Comparison of ENCODE assay signal across 8 cellular contexts in the genomic region with DNA sequence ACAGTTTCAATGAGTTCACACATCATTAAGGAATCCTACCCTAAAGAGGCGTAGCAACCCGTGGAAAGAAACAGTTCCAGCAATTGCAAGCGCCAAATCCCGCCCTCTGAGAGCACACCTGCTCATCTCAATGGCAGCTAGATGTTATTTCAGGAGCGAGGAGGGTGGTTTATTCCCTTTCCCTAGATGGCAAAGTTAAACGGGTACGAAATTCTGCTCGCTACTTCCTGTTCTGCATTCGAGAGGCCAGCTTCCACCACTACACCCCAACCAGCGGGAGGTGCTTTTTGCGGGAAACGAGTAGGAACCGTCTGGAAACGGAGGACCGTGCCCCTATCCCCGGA. TPM values are rescaled to one million over a fixed set of nuclear protein-coding genes. Genes with fewer than 3 reads are reported as not detected.
DNase-seq lines count a peak whose midpoint lies in the region; ATAC-seq and TF ChIP-seq lines count a peak whose summit lies in the region.

No MANE protein-coding gene starts in this region.

- no peak for TF ChIP-seq POLR2A in stomach (IDR thresholded peaks at IDR 0.05)

- H3K9ac ChIP-seq in BLaER1: peak overlapping the region; percentile 93
- peak overlapping the region; percentile 99 for H3K9ac ChIP-seq in OCI-LY1 (ENCODE audit: low read length)

- no peaks in the 10 kb centered on the region for H3F3A ChIP-seq in OCI-LY1 (ENCODE audit: insufficient read depth, low read length)

- peak overlapping the region; percentile 92 for H3K4me3 ChIP-seq in BLaER1
- peak overlapping the region; percentile 100 for H3K4me3 ChIP-seq in OCI-LY1 (ENCODE audit: low read depth, low read length, poor library complexity, severe bottlenecking)
- peak overlapping the region; percentile 91 for H3K4me3 ChIP-seq in brain microvascular endothelial cell (ENCODE audit: low read depth, low read length)
- peak overlapping the region; percentile 73 to 96 (median 88) for H3K4me3 ChIP-seq in stomach

- no peak overlapping the region for H2AFZ ChIP-seq in OCI-LY1 (ENCODE audit: low read length)

- WGBS in stomach, 5 donors: 0% methylated on average over 11 to 16 of the region's 16 CpGs

- intact Hi-C loops in stomach (cut with DNase I; ENCODE audit: low total_unique reads): no loop called here

- H4K20me1 ChIP-seq in BLaER1: peaks cover 19% of the 10 kb centered on the region; the same call in 1 of the 2 replicates
- H4K20me1 ChIP-seq in OCI-LY1 (ENCODE audit: insufficient read depth, low read length): no peaks in the 10 kb centered on the region

- no peak for TF ChIP-seq EP300 in stomach (IDR thresholded peaks at IDR 0.05)

- H3K9me2 ChIP-seq in OCI-LY1 (ENCODE audit: low read depth, low read length): no peaks in the 10 kb centered on the region

- H3K4me1 ChIP-seq in BLaER1 (peaks cover 29% of the 10 kb centered on the region), OCI-LY1 (ENCODE audit: insufficient read depth, low read length, severe bottlenecking) (peaks cover 27% of the 10 kb centered on the region), stomach (peaks cover 11 to 48% (median 38%) of the 10 kb centered on the region in 4 donors)

- H3K27me3 ChIP-seq in BLaER1 (no peaks in the 10 kb centered on the region), OCI-LY1 (ENCODE audit: insufficient read depth, low read length) (no peaks in the 10 kb centered on the region), brain microvascular endothelial cell (replicated peaks) (no peaks in the 10 kb centered on the region), stomach (no peaks in the 10 kb centered on the region)

- peaks cover 36% of the 10 kb centered on the region for H3K79me2 ChIP-seq in OCI-LY1 (ENCODE audit: insufficient read depth, low read length)

- ATAC-seq in GM18519 (IDR thresholded peaks at IDR 0.05; ENCODE audit: low FRiP score, unreplicated experiment): peak; percentile 3
- peak; percentile 30 for ATAC-seq in HG03571 (IDR thresholded peaks at IDR 0.05; ENCODE audit: unreplicated experiment)
- ATAC-seq in GM19035 (IDR thresholded peaks at IDR 0.05; ENCODE audit: unreplicated experiment): no peak

- H3K27ac ChIP-seq in BLaER1 (peak overlapping the region; percentile 92), OCI-LY1 (ENCODE audit: low read depth, low read length, poor library complexity, severe bottlenecking) (peak overlapping the region; percentile 72), brain microvascular endothelial cell (peak overlapping the region; percentile 47), stomach (peak overlapping the region; percentile 87 to 98 (median 92))

- DNase-seq in brain microvascular endothelial cell (peak; percentile 24), kidney glomerular epithelial cell (lab: John Stamatoyannopoulos, UW) (peak; percentile 15), stomach (peak; percentile 34)

- H3K36me3 ChIP-seq in BLaER1 (peaks cover 16% of the 10 kb centered on the region), OCI-LY1 (ENCODE audit: insufficient read depth, low read length) (peaks cover 7% of the 10 kb centered on the region; the same call in 1 of the 2 replicates), brain microvascular endothelial cell (replicated peaks) (no peaks in the 10 kb centered on the region), stomach (peaks cover 0 to 12% (median 4%) of the 10 kb centered on the region in 4 donors)

- TF ChIP-seq CTCF in OCI-LY1 (IDR thresholded peaks at IDR 0.05; ENCODE audit: low read length): no peak
- no peak for TF ChIP-seq CTCF in brain microvascular endothelial cell (IDR thresholded peaks at IDR 0.05; ENCODE audit: low read depth, low read length, missing control alignments)
- TF ChIP-seq CTCF in stomach (IDR thresholded peaks at IDR 0.05): no peak

- H3K9me3 ChIP-seq in BLaER1 (no peaks in the 10 kb centered on the region), OCI-LY1 (ENCODE audit: low read length) (no peaks in the 10 kb centered on the region), stomach (no peaks in the 10 kb centered on the region)

- in situ Hi-C loops in brain microvascular endothelial cell (cut with HindIII; ENCODE audit: low pct_ligation_motif_present, low sequenced_read_pairs): loop anchor here (25.0 kb wide), 1 partner anchor 111 kb away; a partner anchor contains a TSS

- H3K4me2 ChIP-seq in BLaER1: peak overlapping the region; percentile 96
- peak overlapping the region; percentile 86 for H3K4me2 ChIP-seq in OCI-LY1 (ENCODE audit: low read length)

RNA-seq across cellular contexts. Expression of a gene that starts 0.6 kb away (rescaled TPM):
- 100 to 1,000 TPM in 3 of 5 donors, 10 to 100 TPM in 1, 1 to 10 TPM in 1; 7.8 to 192 (median 101) TPM for total RNA-seq in stomach
- polyA plus RNA-seq in stomach: 100 to 1,000 TPM; 160 to 185 (median 167) TPM

RNA-seq across cellular contexts. Expression of a gene that starts 0.8 kb away (rescaled TPM):
- total RNA-seq in stomach: under 1 TPM in 2 of 5 donors, not detected in 3; 0.58 to 0.73 TPM
- under 1 TPM; 0.23 to 0.31 (median 0.25) TPM for polyA plus RNA-seq in stomach

RNA-seq across cellular contexts. Expression of a gene that starts 32.7 kb away (rescaled TPM):
- 10 to 100 TPM in 1 of 5 donors, 1 to 10 TPM in 2, not detected in 2; 3.8 to 19.3 (median 8.6) TPM for total RNA-seq in stomach
- 1 to 10 TPM; 4.5 to 6.5 (median 4.6) TPM for polyA plus RNA-seq in stomach

RNA-seq across cellular contexts. Expression of a gene that starts 33.3 kb away (rescaled TPM):
- 10 to 100 TPM in 2 of 5 donors, 1 to 10 TPM in 2, not detected in 1; 7.6 to 21.6 (median 13.6) TPM for total RNA-seq in stomach
- polyA plus RNA-seq in stomach: 10 to 100 TPM; 20.3 to 29.1 (median 21.1) TPM

RNA-seq across cellular contexts. Expression of a gene that starts 51.2 kb away (rescaled TPM):
- total RNA-seq in stomach: 100 to 1,000 TPM in 3 of 5 donors, 10 to 100 TPM in 2; 44.0 to 220 (median 148) TPM
- 100 to 1,000 TPM; 355 to 561 (median 368) TPM for polyA plus RNA-seq in stomach
